In the genomic region with DNA sequence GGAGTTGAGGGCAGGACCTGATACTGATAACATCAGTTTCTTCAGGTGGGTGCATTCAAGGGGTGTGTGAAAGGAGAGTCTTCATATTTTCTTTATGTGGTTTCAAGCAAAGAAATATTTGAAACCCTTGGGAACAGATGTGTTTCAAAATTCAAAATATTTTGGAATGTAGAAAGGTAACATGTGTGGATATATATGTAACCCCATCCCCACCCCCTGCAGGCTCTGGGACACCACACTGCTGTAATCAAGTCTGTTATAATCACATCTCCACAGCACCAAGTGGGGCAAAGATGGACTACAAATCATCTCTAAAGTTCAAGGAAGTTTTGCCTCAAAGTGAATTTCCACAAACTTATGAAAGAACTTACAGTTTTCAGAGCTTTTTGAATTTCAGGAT, we compare ENCODE assay signal across 25 cellular contexts. TPM values are rescaled to one million over a fixed set of nuclear protein-coding genes. Genes with fewer than 3 reads are reported as not detected.
"Had no signal": no experiment of that assay in that cellular context is flagged by ENCODE, and none has a peak within 500 bp of the region (broad histone marks: within the 10 kb centered on the region; RNA-seq: fewer than 3 reads in every experiment).

No MANE protein-coding gene starts in this region.

- H3K4me3 ChIP-seq: neural progenitor cell, pancreas, prostate gland, right lobe of liver, sigmoid colon, suprapubic skin, testis, tibial artery, transverse colon, upper lobe of left lung, vagina had no signal

- H3K27ac ChIP-seq: neural progenitor cell, pancreas, prostate gland, right lobe of liver, sigmoid colon, suprapubic skin, testis, tibial artery, transverse colon, upper lobe of left lung, vagina had no signal

- H2AFZ ChIP-seq: neural progenitor cell had no signal

- H3K4me2 ChIP-seq: neural progenitor cell had no signal

- H3K9ac ChIP-seq: neural progenitor cell had no signal

- ATAC-seq: naive thymus-derived CD4-positive, alpha-beta T cell; natural killer cell; pancreas; right cardiac atrium; right lobe of liver; stimulated activated memory B cell treated with anti-CD40 and anti-IgM and Interleukin-4, amounts not matched to agents 10 μg/mL and 1 μg/mL and 100 μg/mL, for 72 hours; stimulated activated naive CD8-positive, alpha-beta T cell treated with anti-CD3 and anti-CD28 coated beads, Interleukin-15, amount 100 ng/mL, for 72 hours; stimulated activated naive CD8-positive, alpha-beta T cell treated with anti-CD3 and anti-CD28 coated beads, Interleukin-15, Interleukin-2, amounts not matched to agents 100 U/mL and 50 U/mL, for 24 hours had no signal

- H3K36me3 ChIP-seq: neural progenitor cell, pancreas, prostate gland, right lobe of liver, sigmoid colon, suprapubic skin, tibial artery, transverse colon, upper lobe of left lung, vagina had no signal

- DNase-seq: naive thymus-derived CD4-positive, alpha-beta T cell; natural killer cell; pancreas; right cardiac atrium; right lobe of liver; sigmoid colon; small intestine; stimulated activated CD4-positive, alpha-beta T cell treated with anti-CD3 and anti-CD28 coated beads, Interleukin-15, amount 100 ng/mL, for 24 hours; stimulated activated CD4-positive, alpha-beta T cell treated with anti-CD3 and anti-CD28 coated beads, Interleukin-4, amount 100 ng/mL, for 1 hour; stimulated activated CD4-positive, alpha-beta T cell treated with anti-CD3 and anti-CD28 coated beads, Interleukin-4, amount 100 ng/mL, for 4 hours; stimulated activated CD8-positive, alpha-beta memory T cell treated with anti-CD3 and anti-CD28 coated beads, Interleukin-4, amount 100 ng/mL, for 48 hours; stimulated activated naive CD4-positive, alpha-beta T cell; stimulated activated naive CD8-positive, alpha-beta T cell treated with anti-CD3 and anti-CD28 coated beads, Interleukin-15, amount 100 ng/mL, for 72 hours; stimulated activated naive CD8-positive, alpha-beta T cell treated with anti-CD3 and anti-CD28 coated beads, Interleukin-15, Interleukin-2, amounts not matched to agents 100 U/mL and 50 U/mL, for 24 hours; substantia nigra; testis; tibial artery; transverse colon; upper lobe of left lung had no signal

- H3K9me3 ChIP-seq: pancreas, prostate gland, sigmoid colon, suprapubic skin, testis, vagina had no signal

- H3K27me3 ChIP-seq: neural progenitor cell, pancreas, right lobe of liver, sigmoid colon, suprapubic skin, testis, tibial artery, transverse colon, upper lobe of left lung, vagina had no signal

- H3K4me1 ChIP-seq: pancreas, prostate gland, right lobe of liver, sigmoid colon, suprapubic skin, tibial artery had no signal

RNA-seq across cellular contexts. Expression of a gene that starts 41.1 kb away (rescaled TPM):
- total RNA-seq: osteocyte had no signal
